1 cellular context compared by ENCODE assay signal in genomic region chr1:11923069-11923826, GRCh38.
TF ChIP-seq lines count a peak whose summit lies in the region.

No MANE protein-coding gene starts in this region.

TF ChIP-seq in IMR-90, 13 proteins besides CTCF, POLR2A, EP300 and RAD21:
- TF ChIP-seq NFE2L2 (IDR thresholded peaks at IDR 0.05; ENCODE audit: low read depth, low read length) (no peak), MAFK (IDR thresholded peaks at IDR 0.05; ENCODE audit: low read depth, low read length) (no peak), BHLHE40 (IDR thresholded peaks at IDR 0.05; ENCODE audit: low read depth, low read length) (no peak), CHD1 (IDR thresholded peaks at IDR 0.05; ENCODE audit: low read depth, low read length) (no peak), SMC3 (IDR thresholded peaks at IDR 0.05; ENCODE audit: low read depth, low read length) (no peak), RFX5 (IDR thresholded peaks at IDR 0.05; ENCODE audit: low read depth, low read length) (no peak), RCOR1 (IDR thresholded peaks at IDR 0.05; ENCODE audit: insufficient replicate concordance, low read length) (no peak), MAZ (IDR thresholded peaks at IDR 0.05; ENCODE audit: borderline replicate concordance, low read depth, low read length) (no peak), MXI1 (IDR thresholded peaks at IDR 0.05; ENCODE audit: borderline replicate concordance, low read depth, low read length) (no peak), CEBPB (IDR thresholded peaks at IDR 0.05; ENCODE audit: low read depth, low read length) (no peak)
